Comparison of ENCODE assay signal across 20 cellular contexts in the genomic region with DNA sequence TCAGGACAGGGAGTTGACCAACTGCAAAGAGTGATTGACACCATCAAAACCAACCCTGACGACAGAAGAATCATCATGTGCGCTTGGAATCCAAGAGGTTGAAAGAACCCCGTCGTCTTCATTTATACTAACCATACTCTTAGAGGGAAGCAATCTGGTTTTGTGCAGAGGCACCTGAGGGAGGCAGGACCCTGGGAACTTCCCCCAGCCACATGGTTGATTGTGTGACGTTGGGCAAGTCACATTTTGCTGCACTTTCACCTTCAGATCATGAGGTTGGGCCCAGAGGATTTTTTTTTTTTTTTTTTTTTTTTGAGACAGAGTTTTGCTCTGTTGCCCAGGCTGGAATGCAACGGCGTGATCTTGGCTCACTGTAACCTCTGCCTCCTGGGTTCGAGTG.
"Had no signal": no experiment of that assay in that cellular context is flagged by ENCODE, and none has a peak within 500 bp of the region (broad histone marks: within the 10 kb centered on the region; RNA-seq: fewer than 3 reads in every experiment).

No MANE protein-coding gene starts in this region.

- H3K27ac ChIP-seq: epithelial cell of prostate, esophagus muscularis mucosa, gastrocnemius medialis, heart right ventricle, left ventricle myocardium inferior, lower lobe of right lung, sigmoid colon, skin epidermis, thoracic aorta, transverse colon had no signal

- H3K4me3 Mint-ChIP-seq: immature natural killer cell; memory B cell; mesothelial cell of epicardium; natural killer cell; stimulated activated naive CD8-positive, alpha-beta T cell treated with anti-CD3 and anti-CD28 coated beads, Interleukin-15, Interleukin-2, amounts not matched to agents 100 ng/mL and 50 ng/mL, for 24 hours had no signal

- H3K4me3 ChIP-seq: esophagus muscularis mucosa, gastrocnemius medialis, heart right ventricle, left ventricle myocardium inferior, lower lobe of right lung, sigmoid colon, skin epidermis, thoracic aorta, transverse colon had no signal

- H3K9me3 ChIP-seq: esophagus muscularis mucosa, gastrocnemius medialis, heart right ventricle, left ventricle myocardium inferior, lower lobe of right lung, sigmoid colon, thoracic aorta, transverse colon had no signal

- H3K4me1 ChIP-seq: gastrocnemius medialis, lower lobe of right lung had no signal

- ATAC-seq: gastrocnemius medialis, heart right ventricle, left cardiac atrium, lower lobe of right lung, natural killer cell had no signal

- H3K9me3 Mint-ChIP-seq: immature natural killer cell; stimulated activated naive CD8-positive, alpha-beta T cell treated with anti-CD3 and anti-CD28 coated beads, Interleukin-15, Interleukin-2, amounts not matched to agents 100 ng/mL and 50 ng/mL, for 24 hours had no signal

- H3K27me3 ChIP-seq: esophagus muscularis mucosa, gastrocnemius medialis, heart right ventricle, sigmoid colon, transverse colon had no signal

- DNase-seq: effector memory CD4-positive, alpha-beta T cell; gastrocnemius medialis; heart right ventricle; immature natural killer cell; left cardiac atrium; left ventricle myocardium inferior; lower lobe of right lung; natural killer cell; posterior cingulate gyrus; sigmoid colon; transverse colon had no signal

- H3K27ac Mint-ChIP-seq: immature natural killer cell, memory B cell, mesothelial cell of epicardium had no signal

- FAIRE-seq: keratinocyte had no signal

- H3K4me1 Mint-ChIP-seq: immature natural killer cell, memory B cell, mesothelial cell of epicardium, natural killer cell, neural crest cell had no signal
